Comparison of ENCODE assay signal across 30 cellular contexts in genomic region chrX:76827672-76828071, GRCh38.
"Had no signal": no experiment of that assay in that cellular context is flagged by ENCODE, and none has a peak within 500 bp of the region (broad histone marks: within the 10 kb centered on the region; RNA-seq: fewer than 3 reads in every experiment).

No MANE protein-coding gene starts in this region.

- H3K4me1 Mint-ChIP-seq: mesothelial cell of epicardium; naive B cell; natural killer cell; nephron progenitor cell; neural progenitor cell; stimulated activated naive B cell treated with anti-CD40 and anti-IgM and Interleukin-4, amounts not matched to agents 10 μg/mL and 1 μg/mL and 100 μg/mL, for 72 hours had no signal

- DNase-seq: left colon; left lung; mesendoderm; naive B cell; natural killer cell; nephron progenitor cell; occipital lobe; ovary; stimulated activated CD4-positive, alpha-beta T cell treated with anti-CD3 and anti-CD28 coated beads, Interleukin-12 subunit alpha, Interleukin-12 subunit beta, amount 100 ng/mL, for 4 hours; stimulated activated CD4-positive, alpha-beta T cell treated with anti-CD3 and anti-CD28 coated beads, Interleukin-15, amount 100 ng/mL, for 24 hours; stimulated activated CD4-positive, alpha-beta T cell treated with anti-CD3 and anti-CD28 coated beads, Interleukin-2, amount 100 ng/mL, for 24 hours; stimulated activated CD4-positive, alpha-beta T cell treated with anti-CD3 and anti-CD28 coated beads, Interleukin-4, amount 100 ng/mL, for 1 hour; stimulated activated naive B cell treated with anti-CD40 and anti-IgM and Interleukin-4, amounts not matched to agents 10 μg/mL and 1 μg/mL and 100 μg/mL, for 72 hours; stimulated activated naive CD8-positive, alpha-beta T cell treated with anti-CD3 and anti-CD28 coated beads, Interleukin-15, Interleukin-2, amounts not matched to agents 100 U/mL and 50 U/mL, for 24 hours; stomach; testis; thyroid gland; transverse colon; upper lobe of left lung had no signal

- H3K4me3 ChIP-seq: hepatocyte, left lung, lung, neural progenitor cell, ovary, right atrium auricular region, skin epidermis, stomach, testis, thyroid gland, transverse colon, upper lobe of left lung, vagina had no signal

- H3K9ac ChIP-seq: neural progenitor cell had no signal

- H2AFZ ChIP-seq: hepatocyte, neural progenitor cell had no signal

- H3K4me2 ChIP-seq: hepatocyte, neural progenitor cell had no signal

- H3K27me3 ChIP-seq: hepatocyte, left lung, neural progenitor cell, neutrophil, ovary, right atrium auricular region, stomach, testis, thyroid gland, transverse colon, upper lobe of left lung, vagina had no signal

- ATAC-seq: left colon; left lung; natural killer cell; sciatic nerve; stimulated activated naive B cell treated with anti-CD40 and anti-IgM and Interleukin-4, amounts not matched to agents 10 μg/mL and 1 μg/mL and 100 μg/mL, for 72 hours; stimulated activated naive CD8-positive, alpha-beta T cell treated with anti-CD3 and anti-CD28 coated beads, Interleukin-15, Interleukin-2, amounts not matched to agents 100 U/mL and 50 U/mL, for 24 hours had no signal

- H3K4me3 Mint-ChIP-seq: mesothelial cell of epicardium; naive B cell; natural killer cell; nephron progenitor cell; neural progenitor cell; stimulated activated naive B cell treated with anti-CD40 and anti-IgM and Interleukin-4, amounts not matched to agents 10 μg/mL and 1 μg/mL and 100 μg/mL, for 72 hours had no signal

- H3K27me3 Mint-ChIP-seq: naive B cell; progenitor cell of endocrine pancreas; stimulated activated naive B cell treated with anti-CD40 and anti-IgM and Interleukin-4, amounts not matched to agents 10 μg/mL and 1 μg/mL and 100 μg/mL, for 72 hours had no signal

- H3K27ac Mint-ChIP-seq: mesothelial cell of epicardium; naive B cell; natural killer cell; nephron progenitor cell; neural progenitor cell; progenitor cell of endocrine pancreas; stimulated activated naive B cell treated with anti-CD40 and anti-IgM and Interleukin-4, amounts not matched to agents 10 μg/mL and 1 μg/mL and 100 μg/mL, for 72 hours had no signal

- H3K9me3 ChIP-seq: left lung, neutrophil, ovary, right atrium auricular region, stomach, testis, thyroid gland, transverse colon, upper lobe of left lung, vagina had no signal

- FAIRE-seq: keratinocyte had no signal

- H3K27ac ChIP-seq: hepatocyte, left lung, neural progenitor cell, neutrophil, ovary, right atrium auricular region, skin epidermis, stomach, testis, thyroid gland, transverse colon, upper lobe of left lung, vagina had no signal

- H3K4me1 ChIP-seq: left lung, neural progenitor cell, right atrium auricular region, stomach, testis, thyroid gland, transverse colon, upper lobe of left lung, vagina had no signal

- H3K79me2 ChIP-seq: hepatocyte had no signal

- H3K36me3 ChIP-seq: left lung, neural progenitor cell, neutrophil, ovary, right atrium auricular region, stomach, thyroid gland, transverse colon, upper lobe of left lung, vagina had no signal

- H3K36me3 Mint-ChIP-seq: mesothelial cell of epicardium; naive B cell; natural killer cell; stimulated activated naive B cell treated with anti-CD40 and anti-IgM and Interleukin-4, amounts not matched to agents 10 μg/mL and 1 μg/mL and 100 μg/mL, for 72 hours had no signal

- H3K9me3 Mint-ChIP-seq: natural killer cell had no signal
